16 cellular contexts compared by ENCODE assay signal in the genomic region with DNA sequence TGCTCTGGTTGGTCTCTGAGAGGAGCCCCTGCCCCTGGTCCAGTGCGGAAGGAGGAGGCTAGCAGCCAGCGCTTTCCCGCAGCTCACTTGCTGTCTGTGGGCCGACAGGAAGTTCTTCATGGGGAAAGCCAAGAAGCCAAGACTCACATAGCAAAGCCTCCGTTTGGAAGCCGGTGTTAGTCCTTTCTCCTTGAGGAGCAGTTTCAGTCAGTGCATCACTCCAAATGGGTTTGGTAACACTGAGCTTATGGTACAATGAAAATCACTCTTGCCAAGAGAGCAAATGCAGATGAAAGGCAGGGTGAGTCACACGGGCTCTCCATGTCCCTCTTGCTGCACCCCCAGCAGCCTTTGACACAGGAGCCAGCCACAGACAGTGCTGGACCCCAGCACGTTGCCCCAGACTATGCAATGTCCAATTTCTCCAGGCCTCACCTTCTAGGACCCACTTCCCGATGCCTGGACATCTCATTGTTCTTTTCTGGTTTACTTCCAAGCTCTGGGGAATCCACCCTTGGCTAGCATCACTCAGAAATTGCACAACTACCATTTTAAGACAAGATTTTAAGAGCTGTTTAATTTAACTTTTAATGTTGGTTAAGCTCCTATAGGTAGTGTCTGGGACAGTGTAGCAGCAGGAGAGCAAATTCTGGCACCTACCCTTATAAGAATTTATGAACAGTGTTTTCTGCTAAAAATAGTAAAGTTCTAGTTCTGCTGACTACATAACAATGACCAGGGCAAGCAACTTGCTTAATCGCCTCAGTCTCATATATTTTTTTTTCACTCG.
DNase-seq lines count a peak whose midpoint lies in the region; ATAC-seq, FAIRE-seq and TF ChIP-seq lines count a peak whose summit lies in the region.
"Had no signal": no experiment of that assay in that cellular context is flagged by ENCODE, and none has a peak within 500 bp of the region (broad histone marks: within the 10 kb centered on the region; RNA-seq: fewer than 3 reads in every experiment).

No MANE protein-coding gene starts in this region.

- H2AFZ ChIP-seq in HepG2 (ENCODE audit: low read length), result no peak overlapping the region

- TF ChIP-seq EP300 in HepG2 (IDR thresholded peaks at IDR 0.05; ENCODE audit: low read depth in 2 of 2, low read length in 2 of 2) (no peak), HepG2 (CRISPR knock-in tag; IDR thresholded peaks at IDR 0.05; ENCODE audit: borderline replicate concordance) (no peak)

- H3K9me3 ChIP-seq in ascending aorta, result no peaks in the 10 kb centered on the region
- peaks cover 8% of the 10 kb centered on the region for H3K9me3 ChIP-seq in HepG2 (ENCODE audit: low read length)

- no peak for FAIRE-seq in HepG2 (lab: Jason Lieb, UNC)
- FAIRE-seq: G401.6 had no signal

- no peak overlapping the region for H3K4me2 ChIP-seq in HepG2 (ENCODE audit: low read depth, low read length)

- H3K27ac Mint-ChIP-seq in activated T-helper 2 cell treated with anti-CD3 and anti-CD28 coated beads, Interferon-gamma antibody, Interleukin-2, Interleukin-4, amounts not matched to agents 10 μg/mL and 5 μg/mL and 100 μg/mL, durations not matched to agents 14 hours and 24 hours and 36 hours, result no peak overlapping the region
- H3K27ac Mint-ChIP-seq: activated CD8-positive, alpha-beta T cell treated with anti-CD3 and anti-CD28 coated beads, Interleukin-2, amount 10 ng/mL, durations not matched to agents 7 days and 5 days; activated naive CD4-positive, alpha-beta T cell treated with anti-CD3 and anti-CD28 coated beads, Interleukin-2, amount 50 U/mL, for 72 hours had no signal

- H3K9me3 Mint-ChIP-seq in activated T-helper 2 cell treated with anti-CD3 and anti-CD28 coated beads, Interferon-gamma antibody, Interleukin-2, Interleukin-4, amounts not matched to agents 10 μg/mL and 5 μg/mL and 100 μg/mL, durations not matched to agents 14 hours and 24 hours and 36 hours, result peaks cover 8% of the 10 kb centered on the region

- no peaks in the 10 kb centered on the region for H3K36me3 Mint-ChIP-seq in activated T-helper 2 cell treated with anti-CD3 and anti-CD28 coated beads, Interferon-gamma antibody, Interleukin-2, Interleukin-4, amounts not matched to agents 10 μg/mL and 5 μg/mL and 100 μg/mL, durations not matched to agents 14 hours and 24 hours and 36 hours (ENCODE audit: low read depth)

- H3K27me3 Mint-ChIP-seq in activated T-helper 2 cell treated with anti-CD3 and anti-CD28 coated beads, Interferon-gamma antibody, Interleukin-2, Interleukin-4, amounts not matched to agents 10 μg/mL and 5 μg/mL and 100 μg/mL, durations not matched to agents 14 hours and 24 hours and 36 hours (ENCODE audit: low read depth), result peaks cover 11% of the 10 kb centered on the region

- DNase-seq in AG10803 (ENCODE audit: low read depth), result peak; percentile 82
- DNase-seq in ascending aorta (ENCODE audit: low spot score in 2 of 2), result peak; percentile 28 to 78
- peak; percentile 75 to 86 for DNase-seq in foreskin fibroblast
- peak; percentile 68 for DNase-seq in renal cortical epithelial cell (ENCODE audit: low read depth)
- DNase-seq in HepG2 (ENCODE audit: low spot score), result no peak
- no peak for DNase-seq in activated T-helper 2 cell treated with anti-CD3 and anti-CD28 coated beads, Interferon-gamma antibody, Interleukin-2, Interleukin-4, amounts not matched to agents 10 μg/mL and 5 μg/mL and 100 μg/mL, durations not matched to agents 14 hours and 24 hours and 36 hours (ENCODE audit: low spot score)
- DNase-seq: activated CD8-positive, alpha-beta T cell treated with anti-CD3 and anti-CD28 coated beads, Interleukin-2, amount 10 ng/mL, durations not matched to agents 7 days and 5 days; effector CD8-positive, alpha-beta T cell; NCI-H1694 treated with DMSO at 0.1 percent for 48 hours; stimulated activated CD4-positive, alpha-beta T cell treated with anti-CD3 and anti-CD28 coated beads, Interleukin-4, amount 100 ng/mL, for 24 hours had no signal

- TF ChIP-seq POLR2A in HepG2 (IDR thresholded peaks at IDR 0.05; ENCODE audit: insufficient read depth in 1 of 2, low read depth in 2 of 2, low read length in 2 of 2), result no peak

- intact Hi-C loops in ascending aorta (cut with DNase I) (loop anchor here (5.0 kb wide), 2 partner anchors 186 to 224 kb away; no protein-coding TSS in a partner anchor), HepG2 (cut with micrococcal nuclease; ENCODE audit: unreplicated experiment) (no loop called here)
- intact Hi-C loops in activated T-helper 2 cell treated with anti-CD3 and anti-CD28 coated beads, Interferon-gamma antibody, Interleukin-2, Interleukin-4, amounts not matched to agents 10 μg/mL and 5 μg/mL and 100 μg/mL, durations not matched to agents 14 hours and 24 hours and 36 hours (cut with micrococcal nuclease), result no loop called here

- H3K27ac ChIP-seq in ascending aorta (peak overlapping the region; percentile 66 to 80), HepG2 (ENCODE audit: extremely low read length, insufficient read depth, low read length) (no peak overlapping the region)
- H3K27ac ChIP-seq: BLaER1 had no signal

- TF ChIP-seq RAD21 in HepG2 (CRISPR knock-in tag; IDR thresholded peaks at IDR 0.05), result no peak

- TF ChIP-seq CTCF in AG10803 (conservative IDR thresholded peaks at IDR 0.05; ENCODE audit: low read length) (no peak), ascending aorta (IDR thresholded peaks at IDR 0.05) (no peak), foreskin fibroblast (IDR thresholded peaks at IDR 0.05; ENCODE audit: low read depth, low read length) (no peak), HepG2 (CRISPR knock-in tag; IDR thresholded peaks at IDR 0.05) (no peak)

- H3K4me3 Mint-ChIP-seq in activated T-helper 2 cell treated with anti-CD3 and anti-CD28 coated beads, Interferon-gamma antibody, Interleukin-2, Interleukin-4, amounts not matched to agents 10 μg/mL and 5 μg/mL and 100 μg/mL, durations not matched to agents 14 hours and 24 hours and 36 hours (ENCODE audit: low read depth), result no peak overlapping the region
- H3K4me3 Mint-ChIP-seq: activated CD8-positive, alpha-beta T cell treated with anti-CD3 and anti-CD28 coated beads, Interleukin-2, amount 10 ng/mL, durations not matched to agents 7 days and 5 days; neural crest cell had no signal

- H3K27me3 ChIP-seq in ascending aorta (no peaks in the 10 kb centered on the region), HepG2 (ENCODE audit: control insufficient read depth in 1 of 2, insufficient read depth in 2 of 2, low read length in 2 of 2) (peaks cover 1 to 43% of the 10 kb centered on the region in 2 experiments; a peak in 4 of 5 replicates)
- H3K27me3 ChIP-seq: BLaER1 had no signal

- H3K36me3 ChIP-seq in ascending aorta (no peaks in the 10 kb centered on the region), HepG2 (replicated peaks in 1 of 2; ENCODE audit: control insufficient read depth in 1 of 2, insufficient read depth in 2 of 2, low read length in 2 of 2) (no peaks in the 10 kb centered on the region)
- H3K36me3 ChIP-seq: BLaER1 had no signal

- no peaks in the 10 kb centered on the region for H3K4me1 Mint-ChIP-seq in activated T-helper 2 cell treated with anti-CD3 and anti-CD28 coated beads, Interferon-gamma antibody, Interleukin-2, Interleukin-4, amounts not matched to agents 10 μg/mL and 5 μg/mL and 100 μg/mL, durations not matched to agents 14 hours and 24 hours and 36 hours (ENCODE audit: low read depth)

- no peaks in the 10 kb centered on the region for H4K20me1 ChIP-seq in HepG2 (ENCODE audit: insufficient read depth, low read length)
- H4K20me1 ChIP-seq: BLaER1 had no signal

- H3K79me2 ChIP-seq in HepG2 (ENCODE audit: insufficient read depth, low read length), result no peaks in the 10 kb centered on the region

- H3K4me1 ChIP-seq in ascending aorta (peaks cover 6 to 34% of the 10 kb centered on the region in 2 donors), HepG2 (ENCODE audit: insufficient read depth, low read length) (peaks cover 15% of the 10 kb centered on the region)

- in situ Hi-C loops in HepG2 (cut with HindIII; ENCODE audit: extremely low pct_ligation_motif_present, low pct_unique_long_range_greater_than_20kb), result no loop called here

- no TSS peak for BruUV-seq in HepG2 (replicated peaks; lab: Mats Ljungman, UMichigan)

- CTCF ChIA-PET in HepG2 (lab: Yijun Ruan, JAX; ENCODE audit: low intra/inter-chr PET ratio, low total read pairs), result no interaction called here

- H3K4me3 ChIP-seq in AG10803 (ENCODE audit: low read length), result no peak overlapping the region
- H3K4me3 ChIP-seq in ascending aorta, result peak overlapping the region in 1 of 2 donors; percentile 9
- no peak overlapping the region for H3K4me3 ChIP-seq in foreskin fibroblast (ENCODE audit: low read depth in 1 of 2, low read length in 2 of 2)
- no peak overlapping the region for H3K4me3 ChIP-seq in HepG2 (replicated peaks in 1 of 3; ENCODE audit: insufficient read depth in 1 of 3, low read depth in 2 of 3, low read length in 3 of 3)
- H3K4me3 ChIP-seq: BLaER1 had no signal

- ATAC-seq in HepG2 (no peak), HG02885 (IDR thresholded peaks at IDR 0.05; ENCODE audit: poor library complexity, unreplicated experiment) (no peak), HG03045 (IDR thresholded peaks at IDR 0.05; ENCODE audit: unreplicated experiment) (no peak)
- ATAC-seq: activated CD8-positive, alpha-beta T cell treated with anti-CD3 and anti-CD28 coated beads, Interleukin-2, amount 10 ng/mL, durations not matched to agents 7 days and 5 days; activated naive CD4-positive, alpha-beta T cell treated with anti-CD3 and anti-CD28 coated beads, Interleukin-2, amount 50 U/mL, for 72 hours had no signal

- 38% methylated on average over 10 of the region's 11 CpGs for WGBS in HepG2 (ENCODE audit: low lambda C conversion rate)

- POLR2A ChIA-PET in HepG2 (lab: Yijun Ruan, JAX), result no interaction called here

- no peak overlapping the region for H3K9ac ChIP-seq in HepG2 (ENCODE audit: insufficient read depth, low read depth, low read length)
- H3K9ac ChIP-seq: BLaER1 had no signal

TF ChIP-seq in HepG2, 621 proteins besides CTCF, POLR2A, EP300 and RAD21 (continues in another document):
- no peak for TF ChIP-seq SOX13 (IDR thresholded peaks at IDR 0.05)
- TF ChIP-seq SOX13 (CRISPR knock-in tag; conservative IDR thresholded peaks at IDR 0.05 in 1 of 2, IDR thresholded peaks at IDR 0.05 in 1 of 2), result no peak

Comparison
In these comparisons a context has a peak if more than half of its experiments do, and no peak if none do; other contexts are left out.
1. DNase-seq: peak in AG10803 (single experiment), ascending aorta (2 of 2), foreskin fibroblast (2 of 2) and renal cortical epithelial cell (single experiment); none in HepG2 (single experiment) and activated T-helper 2 cell treated with anti-CD3 and anti-CD28 coated beads, Interferon-gamma antibody, Interleukin-2, Interleukin-4, amounts not matched to agents 10 μg/mL and 5 μg/mL and 100 μg/mL, durations not matched to agents 14 hours and 24 hours and 36 hours (single experiment).